Comparison of ENCODE assay signal across 14 cellular contexts in genomic region chr5:133688386-133688785, GRCh38.
DNase-seq lines count a peak whose midpoint lies in the region; ATAC-seq and TF ChIP-seq lines count a peak whose summit lies in the region.
"Had no signal": no experiment of that assay in that cellular context is flagged by ENCODE, and none has a peak within 500 bp of the region (broad histone marks: within the 10 kb centered on the region; RNA-seq: fewer than 3 reads in every experiment).

No MANE protein-coding gene starts in this region.

- peaks cover 18% of the 10 kb centered on the region for H3K27me3 Mint-ChIP-seq in activated CD4-positive, alpha-beta T cell treated with anti-CD3 and anti-CD28 coated beads, Interleukin-2, amount 10 ng/mL, durations not matched to agents 24 days and 14 days
- H3K27me3 Mint-ChIP-seq in activated CD4-positive, alpha-beta T cell treated with anti-CD3 and anti-CD28 coated beads, Interleukin-2, amount 10 ng/mL, durations not matched to agents 7 days and 5 days = peaks cover 22% of the 10 kb centered on the region
- peaks cover 56% of the 10 kb centered on the region for H3K27me3 Mint-ChIP-seq in osteocyte (ENCODE audit: unreplicated experiment)

- DNase-seq in activated CD4-positive, alpha-beta T cell treated with anti-CD3 and anti-CD28 coated beads, Interleukin-2, amount 10 ng/mL, durations not matched to agents 24 days and 14 days = no peak
- DNase-seq in activated CD4-positive, alpha-beta T cell treated with anti-CD3 and anti-CD28 coated beads, Interleukin-2, amount 10 ng/mL, durations not matched to agents 7 days and 5 days = no peak
- peak; percentile 26 for DNase-seq in HT1080 (ENCODE audit: low read depth)
- DNase-seq in osteocyte (ENCODE audit: extremely low spot score, unreplicated experiment) = no peak
- no peak for DNase-seq in activated CD8-positive, alpha-beta memory T cell treated with anti-CD3 and anti-CD28 coated beads for 24 hours
- DNase-seq in HuH-7 (ENCODE audit: low spot score) = no peak
- no peak for DNase-seq in DMS79 treated with DMSO at 0.1 percent for 48 hours (lab: John Stamatoyannopoulos, UW)
- DNase-seq: activated naive CD4-positive, alpha-beta T cell treated with Interleukin-2 at 50 U/mL for 16 hours; foreskin keratinocyte; NCI-H1694 treated with DMSO at 0.1 percent for 48 hours; NCI-H345; psoas muscle; T-cell had no signal

- no peaks in the 10 kb centered on the region for H3K36me3 Mint-ChIP-seq in activated CD4-positive, alpha-beta T cell treated with anti-CD3 and anti-CD28 coated beads, Interleukin-2, amount 10 ng/mL, durations not matched to agents 24 days and 14 days (ENCODE audit: low read depth)
- H3K36me3 Mint-ChIP-seq in activated CD4-positive, alpha-beta T cell treated with anti-CD3 and anti-CD28 coated beads, Interleukin-2, amount 10 ng/mL, durations not matched to agents 7 days and 5 days (ENCODE audit: low read depth) = no peaks in the 10 kb centered on the region
- no peaks in the 10 kb centered on the region for H3K36me3 Mint-ChIP-seq in osteocyte (ENCODE audit: unreplicated experiment)
- H3K36me3 Mint-ChIP-seq: T-cell had no signal

- H3K4me3 Mint-ChIP-seq in activated CD4-positive, alpha-beta T cell treated with anti-CD3 and anti-CD28 coated beads, Interleukin-2, amount 10 ng/mL, durations not matched to agents 24 days and 14 days = no peak overlapping the region
- no peak overlapping the region for H3K4me3 Mint-ChIP-seq in activated CD4-positive, alpha-beta T cell treated with anti-CD3 and anti-CD28 coated beads, Interleukin-2, amount 10 ng/mL, durations not matched to agents 7 days and 5 days
- no peak overlapping the region for H3K4me3 Mint-ChIP-seq in osteocyte (ENCODE audit: unreplicated experiment)
- H3K4me3 Mint-ChIP-seq: T-cell had no signal

- POLR2A ChIA-PET in activated CD4-positive, alpha-beta T cell treated with anti-CD3 and anti-CD28 coated beads, Interleukin-2, amount 10 ng/mL, durations not matched to agents 7 days and 5 days (lab: Charles Lee) = no interaction called here

- no peaks in the 10 kb centered on the region for H3K9me3 Mint-ChIP-seq in activated CD4-positive, alpha-beta T cell treated with anti-CD3 and anti-CD28 coated beads, Interleukin-2, amount 10 ng/mL, durations not matched to agents 24 days and 14 days
- no peaks in the 10 kb centered on the region for H3K9me3 Mint-ChIP-seq in activated CD4-positive, alpha-beta T cell treated with anti-CD3 and anti-CD28 coated beads, Interleukin-2, amount 10 ng/mL, durations not matched to agents 7 days and 5 days
- H3K9me3 Mint-ChIP-seq in osteocyte (ENCODE audit: unreplicated experiment) = no peaks in the 10 kb centered on the region
- H3K9me3 Mint-ChIP-seq: T-cell had no signal

- no peaks in the 10 kb centered on the region for H3K4me1 Mint-ChIP-seq in activated CD4-positive, alpha-beta T cell treated with anti-CD3 and anti-CD28 coated beads, Interleukin-2, amount 10 ng/mL, durations not matched to agents 24 days and 14 days
- no peaks in the 10 kb centered on the region for H3K4me1 Mint-ChIP-seq in activated CD4-positive, alpha-beta T cell treated with anti-CD3 and anti-CD28 coated beads, Interleukin-2, amount 10 ng/mL, durations not matched to agents 7 days and 5 days
- no peaks in the 10 kb centered on the region for H3K4me1 Mint-ChIP-seq in osteocyte (ENCODE audit: unreplicated experiment)
- H3K4me1 Mint-ChIP-seq: T-cell had no signal

- intact Hi-C loops in activated CD4-positive, alpha-beta T cell treated with anti-CD3 and anti-CD28 coated beads, Interleukin-2, amount 10 ng/mL, durations not matched to agents 24 days and 14 days (cut with micrococcal nuclease) = no loop called here

- CTCF ChIA-PET in activated CD4-positive, alpha-beta T cell treated with anti-CD3 and anti-CD28 coated beads, Interleukin-2, amount 10 ng/mL, durations not matched to agents 7 days and 5 days (lab: Charles Lee) = no interaction called here

- no peak for TF ChIP-seq CTCF in osteocyte (IDR thresholded peaks at IDR 0.05)

- ATAC-seq in GM19035 (IDR thresholded peaks at IDR 0.05; ENCODE audit: unreplicated experiment) = peak; percentile 74
- ATAC-seq: foreskin keratinocyte, psoas muscle, T-cell had no signal

- peak overlapping the region; percentile 12 for H3K27ac Mint-ChIP-seq in activated CD4-positive, alpha-beta T cell treated with anti-CD3 and anti-CD28 coated beads, Interleukin-2, amount 10 ng/mL, durations not matched to agents 24 days and 14 days
- H3K27ac Mint-ChIP-seq in activated CD4-positive, alpha-beta T cell treated with anti-CD3 and anti-CD28 coated beads, Interleukin-2, amount 10 ng/mL, durations not matched to agents 7 days and 5 days = no peak overlapping the region
- peak overlapping the region; percentile 47 for H3K27ac Mint-ChIP-seq in osteocyte (ENCODE audit: unreplicated experiment)
- H3K27ac Mint-ChIP-seq: T-cell had no signal
